1 cellular context compared by ENCODE assay signal in genomic region chr19:15432629-15433518, GRCh38.
A peak's percentile ranks its signal among the peaks of the same experiment; 100 is the strongest.
TF ChIP-seq lines count a peak whose summit lies in the region.

No MANE protein-coding gene starts in this region.

TF ChIP-seq in K562, 482 proteins besides CTCF, POLR2A, EP300 and RAD21 (continued from another document and continues in another):
- no peak for TF ChIP-seq ZNF518B (CRISPR knock-in tag; IDR thresholded peaks at IDR 0.05)
- no peak for TF ChIP-seq AFF4 (CRISPR knock-in tag; IDR thresholded peaks at IDR 0.05)
- TF ChIP-seq GABPB1 (CRISPR knock-in tag; IDR thresholded peaks at IDR 0.05), result peak; percentile 65; the same call in 1 of the 2 replicates
- TF ChIP-seq CEBPB (tag; IDR thresholded peaks at IDR 0.05), result no peak
- no peak for TF ChIP-seq NCOR1 (IDR thresholded peaks at IDR 0.05)
- peak; percentile 99 for TF ChIP-seq XRCC5 (IDR thresholded peaks at IDR 0.05; ENCODE audit: low read depth, low read length)
- TF ChIP-seq NFIC (IDR thresholded peaks at IDR 0.05), result peak; percentile 77
- no peak for TF ChIP-seq RBM14 (IDR thresholded peaks at IDR 0.05; ENCODE audit: borderline replicate concordance, insufficient read depth, low read depth, low read length)
- TF ChIP-seq ZBTB8A (IDR thresholded peaks at IDR 0.05; ENCODE audit: partially characterized antibody), result no peak
- peak; percentile 63; the same call in 1 of the 2 replicates for TF ChIP-seq CBX1 (IDR thresholded peaks at IDR 0.05; ENCODE audit: low read depth)
- TF ChIP-seq TAF7 (tag; IDR thresholded peaks at IDR 0.05), result peak; percentile 71
- TF ChIP-seq PCBP2 (IDR thresholded peaks at IDR 0.05; ENCODE audit: low read depth, low read length, poor library complexity, severe bottlenecking), result no peak
- TF ChIP-seq NFYB (IDR thresholded peaks at IDR 0.05; ENCODE audit: extremely low read depth, insufficient read length), result no peak
- 0 out of 2 replicates have a peak, but pooled peaks have one; percentile 9 for TF ChIP-seq STAG1 (CRISPR knock-in tag; IDR thresholded peaks at IDR 0.05; ENCODE audit: borderline replicate concordance)
- no peak for TF ChIP-seq SRSF9 (IDR thresholded peaks at IDR 0.05; ENCODE audit: borderline replicate concordance, low read depth, low read length)
- no peak for TF ChIP-seq IRF2 (CRISPR knock-in tag; IDR thresholded peaks at IDR 0.05)
- no peak for TF ChIP-seq THRA (IDR thresholded peaks at IDR 0.05)
- TF ChIP-seq ETV1 (tag; conservative IDR thresholded peaks at IDR 0.05; ENCODE audit: low read depth), result no peak; the same call in 1 of the 2 replicates
- no peak for TF ChIP-seq SREBF2 (CRISPR knock-in tag; IDR thresholded peaks at IDR 0.05)
- 0 out of 2 replicates have a peak, but pooled peaks have one; percentile 42 for TF ChIP-seq ZNF766 (CRISPR knock-in tag; conservative IDR thresholded peaks at IDR 0.05)
- no peak for TF ChIP-seq ZBED1 (IDR thresholded peaks at IDR 0.05)
- TF ChIP-seq MED1 (CRISPR knock-in tag; IDR thresholded peaks at IDR 0.05; ENCODE audit: borderline replicate concordance), result no peak
- peak; percentile 93 for TF ChIP-seq L3MBTL2 (IDR thresholded peaks at IDR 0.05)
- TF ChIP-seq ZNF146 (CRISPR knock-in tag; IDR thresholded peaks at IDR 0.05; ENCODE audit: unreplicated experiment), result no peak
- TF ChIP-seq ZNF224 (CRISPR knock-in tag; IDR thresholded peaks at IDR 0.05), result no peak
- no peak for TF ChIP-seq DEAF1 (CRISPR knock-in tag; IDR thresholded peaks at IDR 0.05)
- no peak for TF ChIP-seq ZNF263 (CRISPR knock-in tag; IDR thresholded peaks at IDR 0.05; ENCODE audit: borderline replicate concordance)
- no peak for TF ChIP-seq HDAC6 (IDR thresholded peaks at IDR 0.05; ENCODE audit: low read depth, low read length)
- no peak for TF ChIP-seq ZBTB49 (CRISPR knock-in tag; IDR thresholded peaks at IDR 0.05; ENCODE audit: borderline replicate concordance)
- TF ChIP-seq TSC22D4 (tag; IDR thresholded peaks at IDR 0.05), result no peak
- TF ChIP-seq CC2D1A (IDR thresholded peaks at IDR 0.05), result no peak
- no peak for TF ChIP-seq ELF4 (CRISPR knock-in tag; IDR thresholded peaks at IDR 0.05)
- no peak for TF ChIP-seq ARHGAP35 (IDR thresholded peaks at IDR 0.05; ENCODE audit: partially characterized antibody)
- peak in 1 of 2 experiments; percentile 67; a peak in 1 of 4 replicates for TF ChIP-seq RCOR1 (IDR thresholded peaks at IDR 0.05; ENCODE audit: borderline replicate concordance in 1 of 2, low read depth in 2 of 2, low read length in 2 of 2)
- TF ChIP-seq LCOR (CRISPR knock-in tag; IDR thresholded peaks at IDR 0.05), result no peak
- TF ChIP-seq NR2C2 (CRISPR knock-in tag; IDR thresholded peaks at IDR 0.05), result no peak
- TF ChIP-seq NR2C2 (tag; IDR thresholded peaks at IDR 0.05), result no peak
- peak in 1 of 2 experiments; percentile 59; a peak in 1 of 4 replicates for TF ChIP-seq TRIM24 (IDR thresholded peaks at IDR 0.05)
- no peak for TF ChIP-seq HOXB6 (CRISPR knock-in tag; IDR thresholded peaks at IDR 0.05; ENCODE audit: borderline replicate concordance)
- no peak; the same call in 1 of the 2 replicates for TF ChIP-seq RNF2 (IDR thresholded peaks at IDR 0.05)
- no peak for TF ChIP-seq ZHX1 (conservative IDR thresholded peaks at IDR 0.05; ENCODE audit: low read length)
- no peak for TF ChIP-seq HNRNPK (IDR thresholded peaks at IDR 0.05; ENCODE audit: low read depth, low read length, poor library complexity, severe bottlenecking)
- no peak for TF ChIP-seq ELK1 (CRISPR knock-in tag; IDR thresholded peaks at IDR 0.05)
- TF ChIP-seq PRPF4 (IDR thresholded peaks at IDR 0.05; ENCODE audit: insufficient read depth, low read depth, low read length, poor library complexity, severe bottlenecking), result no peak
- no peak for TF ChIP-seq EHMT2 (IDR thresholded peaks at IDR 0.05)
- peak; percentile 98 for TF ChIP-seq MYC (IDR thresholded peaks at IDR 0.05; ENCODE audit: low read depth, low read length)
- no peak for TF ChIP-seq MYC (CRISPR knock-in tag; IDR thresholded peaks at IDR 0.05; ENCODE audit: borderline replicate concordance, low read depth)
- TF ChIP-seq E2F8 (IDR thresholded peaks at IDR 0.05; ENCODE audit: low read depth, partially characterized antibody), result no peak
